Comparison of ENCODE assay signal across 10 cellular contexts in the genomic region with DNA sequence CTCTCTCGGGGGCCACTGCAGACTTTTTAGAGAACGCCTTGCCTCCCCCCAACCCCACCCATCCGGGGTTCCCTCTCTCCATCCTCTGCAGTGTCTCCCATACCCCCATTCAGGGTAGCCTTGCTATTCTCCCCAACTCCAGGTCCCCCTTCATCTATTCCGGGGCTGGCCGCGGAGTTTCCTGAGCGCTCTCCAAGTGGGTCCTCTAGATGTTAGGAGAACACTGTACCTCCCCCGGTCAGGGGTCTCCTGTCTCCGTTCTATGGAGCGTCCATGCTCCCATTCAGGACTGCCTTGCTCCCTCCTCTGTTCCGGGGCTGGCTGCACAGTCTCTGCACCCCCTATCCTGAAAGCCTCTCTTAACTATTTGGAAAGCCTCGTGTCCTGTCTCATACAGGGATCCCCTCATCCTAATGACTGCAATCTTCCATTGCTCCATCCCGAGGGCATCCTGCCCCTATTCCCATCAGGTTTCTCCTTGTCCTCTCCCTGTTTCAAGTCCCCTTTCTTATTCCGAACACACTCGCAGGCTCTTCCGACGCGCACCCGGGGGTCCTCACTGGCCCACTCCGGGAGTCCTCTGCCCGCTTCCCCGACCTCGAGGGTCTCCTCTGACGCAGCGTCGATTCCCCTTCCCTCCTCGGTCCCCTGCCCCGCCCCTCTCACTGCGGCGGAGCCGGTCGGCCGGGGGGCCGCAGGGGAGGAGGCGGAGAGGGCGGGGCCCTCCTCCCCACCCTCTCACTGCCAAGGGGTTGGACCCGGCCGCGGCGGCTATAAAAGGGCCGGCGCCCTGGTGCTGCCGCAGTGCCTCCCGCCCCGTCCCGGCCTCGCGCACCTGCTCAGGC. TPM values are rescaled to one million over a fixed set of nuclear protein-coding genes. Genes with fewer than 3 reads are reported as not detected.
DNase-seq lines count a peak whose midpoint lies in the region; ATAC-seq, FAIRE-seq and TF ChIP-seq lines count a peak whose summit lies in the region.
"Had no signal": no experiment of that assay in that cellular context is flagged by ENCODE, and none has a peak within 500 bp of the region (broad histone marks: within the 10 kb centered on the region; RNA-seq: fewer than 3 reads in every experiment).

A gene with protein sequence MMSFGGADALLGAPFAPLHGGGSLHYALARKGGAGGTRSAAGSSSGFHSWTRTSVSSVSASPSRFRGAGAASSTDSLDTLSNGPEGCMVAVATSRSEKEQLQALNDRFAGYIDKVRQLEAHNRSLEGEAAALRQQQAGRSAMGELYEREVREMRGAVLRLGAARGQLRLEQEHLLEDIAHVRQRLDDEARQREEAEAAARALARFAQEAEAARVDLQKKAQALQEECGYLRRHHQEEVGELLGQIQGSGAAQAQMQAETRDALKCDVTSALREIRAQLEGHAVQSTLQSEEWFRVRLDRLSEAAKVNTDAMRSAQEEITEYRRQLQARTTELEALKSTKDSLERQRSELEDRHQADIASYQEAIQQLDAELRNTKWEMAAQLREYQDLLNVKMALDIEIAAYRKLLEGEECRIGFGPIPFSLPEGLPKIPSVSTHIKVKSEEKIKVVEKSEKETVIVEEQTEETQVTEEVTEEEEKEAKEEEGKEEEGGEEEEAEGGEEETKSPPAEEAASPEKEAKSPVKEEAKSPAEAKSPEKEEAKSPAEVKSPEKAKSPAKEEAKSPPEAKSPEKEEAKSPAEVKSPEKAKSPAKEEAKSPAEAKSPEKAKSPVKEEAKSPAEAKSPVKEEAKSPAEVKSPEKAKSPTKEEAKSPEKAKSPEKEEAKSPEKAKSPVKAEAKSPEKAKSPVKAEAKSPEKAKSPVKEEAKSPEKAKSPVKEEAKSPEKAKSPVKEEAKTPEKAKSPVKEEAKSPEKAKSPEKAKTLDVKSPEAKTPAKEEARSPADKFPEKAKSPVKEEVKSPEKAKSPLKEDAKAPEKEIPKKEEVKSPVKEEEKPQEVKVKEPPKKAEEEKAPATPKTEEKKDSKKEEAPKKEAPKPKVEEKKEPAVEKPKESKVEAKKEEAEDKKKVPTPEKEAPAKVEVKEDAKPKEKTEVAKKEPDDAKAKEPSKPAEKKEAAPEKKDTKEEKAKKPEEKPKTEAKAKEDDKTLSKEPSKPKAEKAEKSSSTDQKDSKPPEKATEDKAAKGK (plus strand): TSS at position 802 of the 845 bp plus-strand sequence. CDS start 45 bp downstream, outside the sequence.

- peaks cover 19% of the 10 kb centered on the region; the same call in 1 of the 2 replicates for H4K20me1 ChIP-seq in K562 (replicated peaks; ENCODE audit: control insufficient read depth, insufficient read depth, low read length)

- no peak for TF ChIP-seq EP300 in Ishikawa (IDR thresholded peaks at IDR 0.05; ENCODE audit: borderline replicate concordance)
- no peak for TF ChIP-seq EP300 in K562 (IDR thresholded peaks at IDR 0.05; ENCODE audit: low read length)
- TF ChIP-seq EP300 in gastroesophageal sphincter (IDR thresholded peaks at IDR 0.05) = no peak

- FAIRE-seq in K562 (lab: Jason Lieb, UNC) = no peak
- FAIRE-seq: GM12892, HTR-8/SVneo had no signal

- peaks cover 10% of the 10 kb centered on the region for H3K9me1 ChIP-seq in K562 (ENCODE audit: control insufficient read depth, insufficient read depth, low read length)

- peak within 1 kb of the TSS in 2 of 7 donors; percentile 12 to 48 for H3K27ac Mint-ChIP-seq in CD4-positive, alpha-beta memory T cell
- H3K27ac Mint-ChIP-seq in nephron = peak within 1 kb of the TSS in 1 of 3 experiments; percentile 24

- POLR2A ChIA-PET in CD4-positive, alpha-beta memory T cell (lab: Charles Lee; ENCODE audit: partially characterized antibody) = no interaction called here
- POLR2A ChIA-PET in K562 (lab: Yijun Ruan, JAX) = interaction anchor here (0.6 to 1.2 kb wide), 4 partner anchors 14 to 1628 kb away, joined by 3 to 4 read pairs (median 3); no protein-coding TSS in a partner anchor

- TF ChIP-seq RAD21 in Ishikawa (IDR thresholded peaks at IDR 0.05; ENCODE audit: low read depth) (no peak), K562 (CRISPR knock-in tag; conservative IDR thresholded peaks at IDR 0.05 in 1 of 2, IDR thresholded peaks at IDR 0.05 in 1 of 2) (no peak)

- DNase-seq in CD4-positive, alpha-beta memory T cell = no peak
- peak; percentile 49 to 60 (median 55) for DNase-seq in K562 (ENCODE audit: extremely low read depth in 1 of 4, low spot score in 3 of 4)
- DNase-seq in HPDE6-E6E7 (ENCODE audit: extremely low spot score) = no peak

- H3K4me2 ChIP-seq in K562 (ENCODE audit: insufficient read depth, low read length) = peak within 1 kb of the TSS; percentile 77

- no peaks in the 10 kb centered on the region for H3K36me3 ChIP-seq in CD4-positive, alpha-beta memory T cell (ENCODE audit: insufficient read depth, low read length)
- H3K36me3 ChIP-seq in K562 (ENCODE audit: control insufficient read depth, insufficient read depth, low read length) (peaks cover 14% of the 10 kb centered on the region; the same call in 1 of the 3 replicates), gastroesophageal sphincter (no peaks in the 10 kb centered on the region)

- TF ChIP-seq CTCF in K562 (IDR thresholded peaks at IDR 0.05 in 2 of 3, conservative IDR thresholded peaks at IDR 0.05 in 1 of 3; ENCODE audit: insufficient read depth in 2 of 3, low read depth in 1 of 3, low read length in 3 of 3) (no peak), nephron (IDR thresholded peaks at IDR 0.05; ENCODE audit: unreplicated experiment in 3 of 3) (no peak), gastroesophageal sphincter (IDR thresholded peaks at IDR 0.05) (no peak)

- intact Hi-C loops in CD4-positive, alpha-beta memory T cell (cut with micrococcal nuclease) = no loop called here
- intact Hi-C loops in K562 (cut with micrococcal nuclease) = loop anchor here (2.0 kb wide), 1 partner anchor 45 kb away; no protein-coding TSS in a partner anchor

- H3K27me3 ChIP-seq in CD4-positive, alpha-beta memory T cell (ENCODE audit: insufficient read depth, low read length) = peaks cover 10% of the 10 kb centered on the region
- H3K27me3 ChIP-seq in K562 (ENCODE audit: control insufficient read depth in 2 of 2, insufficient read depth in 2 of 2, low read length in 2 of 2) = no peaks in the 10 kb centered on the region
- H3K27me3 ChIP-seq in gastroesophageal sphincter = peaks cover 86% of the 10 kb centered on the region

- H3K27me3 Mint-ChIP-seq in CD4-positive, alpha-beta memory T cell = peaks cover 24 to 35% of the 10 kb centered on the region in 2 donors
- peaks cover 63% of the 10 kb centered on the region for H3K27me3 Mint-ChIP-seq in nephron (ENCODE audit: low read depth)

- peaks cover 5 to 22% (median 10%) of the 10 kb centered on the region in 4 donors for H3K4me1 Mint-ChIP-seq in CD4-positive, alpha-beta memory T cell
- peaks cover 26% of the 10 kb centered on the region for H3K4me1 Mint-ChIP-seq in nephron

- H3K4me3 ChIP-seq in CD4-positive, alpha-beta memory T cell (ENCODE audit: low read length in 2 of 2) = no peak within 1 kb of the TSS
- H3K4me3 ChIP-seq in K562 = peak within 1 kb of the TSS; percentile 48
- H3K4me3 ChIP-seq in gastroesophageal sphincter = peak within 1 kb of the TSS in 1 of 2 donors; percentile 30

- peak within 1 kb of the TSS; percentile 68 to 91 for H3K9ac ChIP-seq in K562 (ENCODE audit: insufficient read depth in 1 of 2, low read depth in 2 of 2, low read length in 2 of 2)

- H2AFZ ChIP-seq in K562 (ENCODE audit: low read depth, low read length) = peak within 1 kb of the TSS; percentile 74

- H3K9me3 ChIP-seq in CD4-positive, alpha-beta memory T cell (ENCODE audit: control insufficient read depth in 1 of 2, low read length in 2 of 2) = no peaks in the 10 kb centered on the region
- H3K9me3 ChIP-seq in K562 (replicated peaks; ENCODE audit: control insufficient read depth, insufficient read depth, low read depth, low read length) (no peaks in the 10 kb centered on the region), gastroesophageal sphincter (peaks cover 0 to 9% (median 0%) of the 10 kb centered on the region in 3 donors)

- H3K4me1 ChIP-seq in CD4-positive, alpha-beta memory T cell (ENCODE audit: insufficient read depth, low read length) = no peaks in the 10 kb centered on the region
- H3K4me1 ChIP-seq in K562 (replicated peaks in 1 of 2; ENCODE audit: control insufficient read depth in 2 of 2, insufficient read depth in 2 of 2, low read length in 2 of 2) (peaks cover 21 to 48% of the 10 kb centered on the region in 2 experiments; a peak in 4 of 5 replicates), gastroesophageal sphincter (peaks cover 0 to 36% (median 15%) of the 10 kb centered on the region in 3 donors)

- 38% methylated on average over 13 of the region's 48 CpGs for WGBS in K562 (ENCODE audit: insufficient coverage, low coverage, missing lambda C conversion rate)
- WGBS in gastroesophageal sphincter (ENCODE audit: low coverage in 1 of 2), 2 donors = 4 to 6% methylated on average over 11 to 23 of the region's 48 CpGs

- ATAC-seq in K562 (peak; percentile 31), GM19351 (IDR thresholded peaks at IDR 0.05; ENCODE audit: unreplicated experiment) (no peak), gastroesophageal sphincter (no peak), GM19023 (IDR thresholded peaks at IDR 0.05; ENCODE audit: unreplicated experiment) (no peak)

- in situ Hi-C loops in K562 (cut with MboI) = no loop called here

- H3K4me3 Mint-ChIP-seq in CD4-positive, alpha-beta memory T cell = peak within 1 kb of the TSS in 7 of 8 donors; percentile 46 to 70 (median 63)
- peak within 1 kb of the TSS; percentile 78 to 84 (median 81) for H3K4me3 Mint-ChIP-seq in nephron

- H3K9me3 Mint-ChIP-seq in CD4-positive, alpha-beta memory T cell = peaks cover 0 to 8% (median 0%) of the 10 kb centered on the region in 8 donors
- no peaks in the 10 kb centered on the region for H3K9me3 Mint-ChIP-seq in nephron

- no peak within 1 kb of the TSS for H3K27ac ChIP-seq in CD4-positive, alpha-beta memory T cell (ENCODE audit: low read depth, low read length)
- H3K27ac ChIP-seq in K562 (ENCODE audit: extremely low read depth, low read depth, low read length) (peak within 1 kb of the TSS; percentile 68), gastroesophageal sphincter (no peak within 1 kb of the TSS)

- BruUV-seq in K562 (replicated peaks; lab: Mats Ljungman, UMichigan) = TSS peak; percentile 45

- TF ChIP-seq POLR2A in K562 (conservative IDR thresholded peaks at IDR 0.05) (no peak), gastroesophageal sphincter (IDR thresholded peaks at IDR 0.05) (no peak)

- H3K79me2 ChIP-seq in K562 (ENCODE audit: control insufficient read depth, insufficient read depth, low read length) = peaks cover 42% of the 10 kb centered on the region

- CTCF ChIA-PET in CD4-positive, alpha-beta memory T cell (lab: Charles Lee; ENCODE audit: partially characterized antibody) = no interaction called here
- CTCF ChIA-PET in K562 (lab: Yijun Ruan, JAX; ENCODE audit: low intra/inter-chr PET ratio) = no interaction called here

- peaks cover 0 to 4% of the 10 kb centered on the region in 2 donors for H3K36me3 Mint-ChIP-seq in CD4-positive, alpha-beta memory T cell
- H3K36me3 Mint-ChIP-seq in nephron (ENCODE audit: low read depth) = no peaks in the 10 kb centered on the region

RNA-seq across cellular contexts. Expression of the gene that starts here (rescaled TPM):
- under 1 TPM; 0.47 to 0.61 TPM for total RNA-seq in CD4-positive, alpha-beta memory T cell
- 1 to 10 TPM in 1 of 2 donors, not detected in 1; 1.1 TPM for polyA plus RNA-seq in CD4-positive, alpha-beta memory T cell
- 2.3 and 2.4 TPM in 2 replicates for total RNA-seq in K562 (2011; cell fraction: chromatin; rRNA removed; ENCODE audit: low replicate concordance)
- 2.8 and 3.7 TPM in 2 replicates for total RNA-seq in K562 (2011; cell fraction: nucleolus; rRNA removed)
- total RNA-seq in K562 (2011; cell fraction: nucleoplasm; rRNA removed) = 2.2 and 2.3 TPM in 2 replicates
- total RNA-seq in K562 (2014; rRNA removed) (10.8 and 16.0 TPM in 2 replicates), K562 (2014; rRNA removed; fragmentation: Illumina TruSeq; extraction: Trizol) (10.2 and 11.6 TPM in 2 replicates), K562 (2015; rRNA removed; fragmentation: Illumina TruSeq; extraction: Trizol) (17.3 and 17.6 TPM in 2 replicates), K562 (2021) (12.7 and 14.5 TPM in 2 replicates), gastroesophageal sphincter (1 to 10 TPM in 2 of 4 donors, under 1 TPM in 2; 0.62 to 1.3 (median 1.1) TPM)
- polyA plus RNA-seq in K562 (2011; rRNA removed) (2.4 and 5.1 TPM in 2 replicates), K562 (2014; fragmentation: Illumina TruSeq; extraction: Trizol) (19.3 and 26.9 TPM in 2 replicates), K562 (2014; fragmentation: Nextera tagmentation; extraction: Ambion mirVana) (1 to 10 TPM; 2.3 to 3.8 TPM), K562 (2014; rRNA removed) (10.1 and 11.4 TPM in 2 replicates)
- polyA plus RNA-seq in K562 (2011; cell fraction: cytosol; rRNA removed) = 1.7 and 4.4 TPM in 2 replicates
- 0.88 and 2.7 TPM in 2 replicates for polyA plus RNA-seq in K562 (2011; cell fraction: nucleus; rRNA removed)
- 2.1 and 12.5 TPM in 2 replicates for polyA plus RNA-seq in K562 (2012)
- polyA minus RNA-seq in K562 (2011; rRNA and poly(A)+ RNA removed) = 4.3 and 8.1 TPM in 2 replicates
- polyA minus RNA-seq in K562 (2011; cell fraction: cytosol; rRNA and poly(A)+ RNA removed) = 3.6 and 6.6 TPM in 2 replicates
- 1.4 and 1.5 TPM in 2 replicates for polyA minus RNA-seq in K562 (2011; cell fraction: nucleus; rRNA and poly(A)+ RNA removed)

Comparison
In these comparisons a context has a peak if more than half of its experiments do, and no peak if none do; other contexts are left out.
1. DNase-seq: peak in K562 (4 of 4); none in CD4-positive, alpha-beta memory T cell (0 of 5) and HPDE6-E6E7 (single experiment).